In the genomic region with DNA sequence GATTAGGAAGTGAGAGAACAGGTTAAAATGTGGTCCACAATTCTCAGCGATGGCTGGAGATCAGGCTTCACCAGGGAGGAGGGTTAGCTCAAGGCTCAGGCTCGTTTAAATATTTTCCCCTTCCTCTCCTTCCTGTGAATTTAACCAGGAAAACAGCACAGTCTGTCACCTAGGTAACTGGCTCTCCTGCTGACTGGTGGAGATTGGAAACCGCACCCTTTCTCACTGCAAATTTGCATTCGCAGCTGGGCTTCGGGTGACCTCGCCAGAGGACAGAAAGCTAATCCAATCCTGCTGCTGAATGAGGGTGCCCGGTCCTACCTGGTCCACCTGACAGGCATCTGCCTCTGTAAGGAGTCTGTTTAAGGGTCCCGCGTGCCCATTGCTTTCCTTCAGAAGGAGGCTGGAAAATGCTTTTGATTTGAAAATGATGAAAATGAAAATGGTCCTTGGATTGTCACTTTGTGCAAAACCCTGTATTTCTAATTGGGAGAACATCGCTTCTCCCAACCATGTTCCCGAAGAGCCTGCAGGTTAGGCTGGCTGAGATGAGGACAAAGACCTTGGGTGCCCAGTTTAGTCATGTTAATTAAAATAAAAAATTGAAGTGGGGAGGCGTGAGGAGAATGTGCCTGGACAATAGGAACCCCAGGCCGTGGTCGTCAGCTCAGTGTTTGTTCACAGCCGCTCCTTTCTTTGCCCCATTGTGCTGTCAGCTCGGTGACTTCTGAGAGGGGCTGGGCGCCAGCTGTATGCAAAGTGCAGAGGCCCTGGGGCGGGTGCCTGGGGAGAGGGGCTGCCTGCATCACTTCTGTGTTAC, we compare ENCODE assay signal across 9 cellular contexts.
DNase-seq lines count a peak whose midpoint lies in the region; ATAC-seq and TF ChIP-seq lines count a peak whose summit lies in the region.
"Had no signal": no experiment of that assay in that cellular context is flagged by ENCODE, and none has a peak within 500 bp of the region (broad histone marks: within the 10 kb centered on the region; RNA-seq: fewer than 3 reads in every experiment).

No MANE protein-coding gene starts in this region.

- no peak for TF ChIP-seq CTCF in GM13976 (IDR thresholded peaks at IDR 0.05; ENCODE audit: borderline replicate concordance, control extremely low read depth, extremely low read depth, insufficient read depth, missing control alignments)

- ATAC-seq in HG03521 (IDR thresholded peaks at IDR 0.05; ENCODE audit: unreplicated experiment), result no peak

- in situ Hi-C loops in GM13976 (cut with MboI; ENCODE audit: low sequenced_read_pairs, unreplicated experiment), result no loop called here

- DNase-seq in AG20443 (ENCODE audit: low spot score) (peak; percentile 72), NCI-H1105 (lab: John Stamatoyannopoulos, UW) (peak; percentile 80), SHP77 treated with DMSO at 0.1 percent for 48 hours (lab: John Stamatoyannopoulos, UW) (peak; percentile 93), iPS-NIHi7 (ENCODE audit: extremely low spot score) (peak; percentile 85), GM13976 (ENCODE audit: low spot score) (no peak)
- DNase-seq in effector CD8-positive, alpha-beta T cell (lab: John Stamatoyannopoulos, UW), result no peak
- DNase-seq in activated T-cell treated with anti-CD3 and anti-CD28 coated beads, Interleukin-2, amount 50 U/mL, for 48 hours, result no peak
- DNase-seq: CD4-positive, alpha-beta T cell had no signal

Comparison
In these comparisons a context has a peak if more than half of its experiments do, and no peak if none do; other contexts are left out.
1. DNase-seq: peak in AG20443 (single experiment), NCI-H1105 (single experiment), SHP77 treated with DMSO at 0.1 percent for 48 hours (single experiment) and iPS-NIHi7 (single experiment); none in GM13976 (single experiment), effector CD8-positive, alpha-beta T cell (single experiment) and activated T-cell treated with anti-CD3 and anti-CD28 coated beads, Interleukin-2, amount 50 U/mL, for 48 hours (0 of 2).